In genomic region chr1:193070395-193070753, GRCh38 we compare ENCODE assay signal across 11 cellular contexts. TPM values are rescaled to one million over a fixed set of nuclear protein-coding genes. Genes with fewer than 3 reads are reported as not detected.
A peak's percentile ranks its signal among the peaks of the same experiment; 100 is the strongest.
DNase-seq lines count a peak whose midpoint lies in the region; ATAC-seq and TF ChIP-seq lines count a peak whose summit lies in the region.
"Had no signal": no experiment of that assay in that cellular context is flagged by ENCODE, and none has a peak within 500 bp of the region (broad histone marks: within the 10 kb centered on the region; RNA-seq: fewer than 3 reads in every experiment).

No MANE protein-coding gene starts in this region.

- CTCF ChIA-PET in activated CD4-positive, alpha-beta T cell treated with anti-CD3 and anti-CD28 coated beads for 36 hours (lab: Charles Lee): interaction anchor here (1.1 to 1.2 kb wide), 2 partner anchors 17 to 49 kb away, joined by 3 to 4 read pairs; no protein-coding TSS in a partner anchor

- peak overlapping the region; percentile 40 for H3K27ac Mint-ChIP-seq in activated CD4-positive, alpha-beta T cell treated with anti-CD3 and anti-CD28 coated beads for 36 hours
- H3K27ac Mint-ChIP-seq in natural killer cell treated with Interleukin-12 subunit alpha and Interleukin-12 subunit beta and Interleukin-15 and Interleukin-18, amount 100 ng/mL, for 72 hours: peak overlapping the region; percentile 78

- intact Hi-C loops in activated CD4-positive, alpha-beta T cell treated with anti-CD3 and anti-CD28 coated beads for 36 hours (cut with DNase I, micrococcal nuclease): loop anchor here in 1 of 2 experiments (1.0 to 2.0 kb wide), 2 partner anchors 10 to 50 kb away; no protein-coding TSS in a partner anchor
- intact Hi-C loops in mucosa of descending colon (cut with DNase I, micrococcal nuclease): no loop called here

- H3K4me3 Mint-ChIP-seq in activated CD4-positive, alpha-beta T cell treated with anti-CD3 and anti-CD28 coated beads for 36 hours: no peak overlapping the region
- H3K4me3 Mint-ChIP-seq in natural killer cell treated with Interleukin-12 subunit alpha and Interleukin-12 subunit beta and Interleukin-15 and Interleukin-18, amount 100 ng/mL, for 72 hours: peak overlapping the region; percentile 53
- H3K4me3 Mint-ChIP-seq: nephron had no signal

- peaks cover 3% of the 10 kb centered on the region for H3K9me3 Mint-ChIP-seq in activated CD4-positive, alpha-beta T cell treated with anti-CD3 and anti-CD28 coated beads for 36 hours (ENCODE audit: low read depth)
- H3K9me3 Mint-ChIP-seq in natural killer cell treated with Interleukin-12 subunit alpha and Interleukin-12 subunit beta and Interleukin-15 and Interleukin-18, amount 100 ng/mL, for 72 hours: no peaks in the 10 kb centered on the region
- H3K9me3 Mint-ChIP-seq: nephron had no signal

- TF ChIP-seq CTCF in GM10266 (IDR thresholded peaks at IDR 0.05; ENCODE audit: control insufficient read depth, insufficient read depth, low read depth, missing control alignments) (no peak), mucosa of descending colon (IDR thresholded peaks at IDR 0.05) (no peak)

- no peak overlapping the region for H3K9ac ChIP-seq in SK-N-MC (ENCODE audit: insufficient read length)

- H3K4me3 ChIP-seq in SK-N-MC (peak overlapping the region; percentile 5; the same call in 1 of the 2 replicates), mucosa of descending colon (no peak overlapping the region)
- H3K4me3 ChIP-seq: upper lobe of right lung had no signal

- peaks cover 50% of the 10 kb centered on the region for H3K4me1 Mint-ChIP-seq in activated CD4-positive, alpha-beta T cell treated with anti-CD3 and anti-CD28 coated beads for 36 hours
- H3K4me1 Mint-ChIP-seq in natural killer cell treated with Interleukin-12 subunit alpha and Interleukin-12 subunit beta and Interleukin-15 and Interleukin-18, amount 100 ng/mL, for 72 hours (ENCODE audit: low read depth in 2 of 2): peaks cover 32 to 44% of the 10 kb centered on the region in 2 donors
- H3K4me1 Mint-ChIP-seq: nephron had no signal

- no peaks in the 10 kb centered on the region for H3K27me3 Mint-ChIP-seq in activated CD4-positive, alpha-beta T cell treated with anti-CD3 and anti-CD28 coated beads for 36 hours
- H3K27me3 Mint-ChIP-seq in natural killer cell treated with Interleukin-12 subunit alpha and Interleukin-12 subunit beta and Interleukin-15 and Interleukin-18, amount 100 ng/mL, for 72 hours: no peaks in the 10 kb centered on the region

- H3K9me3 ChIP-seq in SK-N-MC (ENCODE audit: low read depth, low read length) (no peaks in the 10 kb centered on the region), mucosa of descending colon (no peaks in the 10 kb centered on the region)
- H3K9me3 ChIP-seq: upper lobe of right lung had no signal

- POLR2A ChIA-PET in activated CD4-positive, alpha-beta T cell treated with anti-CD3 and anti-CD28 coated beads for 36 hours (lab: Charles Lee): no interaction called here

- peaks cover 19% of the 10 kb centered on the region for H3K36me3 Mint-ChIP-seq in activated CD4-positive, alpha-beta T cell treated with anti-CD3 and anti-CD28 coated beads for 36 hours (ENCODE audit: low read depth)
- H3K36me3 Mint-ChIP-seq in natural killer cell treated with Interleukin-12 subunit alpha and Interleukin-12 subunit beta and Interleukin-15 and Interleukin-18, amount 100 ng/mL, for 72 hours: no peaks in the 10 kb centered on the region

- H3K36me3 ChIP-seq in SK-N-MC (ENCODE audit: insufficient read depth, low read length): peaks cover 34% of the 10 kb centered on the region
- no peaks in the 10 kb centered on the region for H3K36me3 ChIP-seq in mucosa of descending colon (ENCODE audit: low read depth)

- no peak for ATAC-seq in activated CD4-positive, alpha-beta T cell treated with anti-CD3 and anti-CD28 coated beads for 36 hours
- ATAC-seq in HG02798 (IDR thresholded peaks at IDR 0.05; ENCODE audit: poor library complexity, unreplicated experiment): peak; percentile 31
- ATAC-seq in natural killer cell treated with Interleukin-12 subunit alpha and Interleukin-12 subunit beta and Interleukin-15 and Interleukin-18, amount 100 ng/mL, for 72 hours: no peak
- no peak for ATAC-seq in mucosa of descending colon
- ATAC-seq: upper lobe of right lung had no signal

- peaks cover 4% of the 10 kb centered on the region for H3K4me1 ChIP-seq in mucosa of descending colon (ENCODE audit: low read depth)
- H3K4me1 ChIP-seq: upper lobe of right lung had no signal

- DNase-seq in activated CD4-positive, alpha-beta T cell treated with anti-CD3 and anti-CD28 coated beads for 36 hours: no peak
- no peak for DNase-seq in activated CD4-positive, alpha-beta T cell treated with anti-CD3 and anti-CD28 coated beads for 48 hours
- DNase-seq in SK-N-MC (ENCODE audit: low read depth, low spot score): no peak
- no peak for DNase-seq in natural killer cell treated with Interleukin-12 subunit alpha and Interleukin-12 subunit beta and Interleukin-15 and Interleukin-18, amount 100 ng/mL, for 72 hours (ENCODE audit: low spot score)
- DNase-seq in GM10266 (ENCODE audit: extremely low spot score): no peak
- no peak for DNase-seq in mucosa of descending colon
- no peak for DNase-seq in HPDE6-E6E7 (ENCODE audit: extremely low spot score)
- DNase-seq: stimulated activated CD4-positive, alpha-beta T cell treated with anti-CD3 and anti-CD28 coated beads, Interleukin-4, amount 100 ng/mL, for 4 hours; upper lobe of right lung had no signal

- H3K27ac ChIP-seq in SK-N-MC: peak overlapping the region; percentile 74
- H3K27ac ChIP-seq: upper lobe of right lung had no signal

RNA-seq across cellular contexts. Expression of gene RO60, which starts 11.0 kb away (rescaled TPM):
- total RNA-seq in activated CD4-positive, alpha-beta T cell treated with anti-CD3 and anti-CD28 coated beads for 36 hours: 10 to 100 TPM; 45.4 to 57.3 TPM
- 10 to 100 TPM; 60.6 to 74.0 TPM for total RNA-seq in natural killer cell treated with Interleukin-12 subunit alpha and Interleukin-12 subunit beta and Interleukin-15 and Interleukin-18, amount 100 ng/mL, for 72 hours
- 10 to 100 TPM; 34.1 to 90.8 (median 43.6) TPM for total RNA-seq in mucosa of descending colon

RNA-seq across cellular contexts. Expression of gene UCHL5, which starts 11.2 kb away (rescaled TPM):
- total RNA-seq in activated CD4-positive, alpha-beta T cell treated with anti-CD3 and anti-CD28 coated beads for 36 hours: 100 to 1,000 TPM in 1 of 2 experiments, 10 to 100 TPM in 1; 94.5 to 141 TPM
- total RNA-seq in natural killer cell treated with Interleukin-12 subunit alpha and Interleukin-12 subunit beta and Interleukin-15 and Interleukin-18, amount 100 ng/mL, for 72 hours: 10 to 100 TPM; 67.9 to 76.8 TPM
- total RNA-seq in mucosa of descending colon: 10 to 100 TPM; 28.7 to 32.7 (median 29.1) TPM

RNA-seq across cellular contexts. Expression of gene GLRX2, which starts 34.8 kb away (rescaled TPM):
- 10 to 100 TPM; 29.8 to 30.2 TPM for total RNA-seq in activated CD4-positive, alpha-beta T cell treated with anti-CD3 and anti-CD28 coated beads for 36 hours
- total RNA-seq in natural killer cell treated with Interleukin-12 subunit alpha and Interleukin-12 subunit beta and Interleukin-15 and Interleukin-18, amount 100 ng/mL, for 72 hours: 10 to 100 TPM; 22.9 to 23.6 TPM
- total RNA-seq in mucosa of descending colon: 10 to 100 TPM; 15.2 to 28.8 (median 23.6) TPM

RNA-seq across cellular contexts. Expression of gene CDC73, which starts 51.5 kb away (rescaled TPM):
- 10 to 100 TPM; 40.8 to 52.4 TPM for total RNA-seq in activated CD4-positive, alpha-beta T cell treated with anti-CD3 and anti-CD28 coated beads for 36 hours
- 10 to 100 TPM; 71.8 to 76.5 TPM for total RNA-seq in natural killer cell treated with Interleukin-12 subunit alpha and Interleukin-12 subunit beta and Interleukin-15 and Interleukin-18, amount 100 ng/mL, for 72 hours
- total RNA-seq in mucosa of descending colon: 10 to 100 TPM; 41.0 to 82.0 (median 45.3) TPM
